ENCODE assay signal across 23 cellular contexts in the genomic region with DNA sequence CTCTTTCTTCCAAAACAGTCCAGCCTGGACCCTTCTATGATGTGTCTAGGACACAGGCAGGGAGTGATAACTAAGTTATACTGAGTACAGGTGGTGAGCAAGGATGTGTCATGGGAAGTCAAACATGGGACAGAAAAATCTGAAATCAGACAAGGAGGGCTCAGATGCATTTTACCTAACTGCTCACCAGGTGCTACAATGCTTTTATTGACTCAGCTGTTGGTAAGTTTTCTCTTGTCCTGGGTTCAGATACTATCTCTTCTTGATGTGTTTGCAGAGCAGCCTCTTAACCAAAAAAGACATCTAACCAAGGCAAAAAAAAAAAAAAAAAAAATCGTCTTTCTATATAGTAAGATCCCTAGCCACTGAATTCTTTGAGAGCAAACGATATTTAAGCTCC.
"Had no signal": no experiment of that assay in that cellular context is flagged by ENCODE, and none has a peak within 500 bp of the region (broad histone marks: within the 10 kb centered on the region; RNA-seq: fewer than 3 reads in every experiment).

No MANE protein-coding gene starts in this region.

- H3K9me3 ChIP-seq: esophagus squamous epithelium, uterus had no signal

- H3K27me3 ChIP-seq: stomach, uterus had no signal

- H3K4me3 ChIP-seq: coronary artery, esophagus squamous epithelium, gastroesophageal sphincter, left ventricle myocardium inferior, stomach, uterus had no signal

- H3K36me3 ChIP-seq: esophagus squamous epithelium, gastroesophageal sphincter, left ventricle myocardium inferior, stomach, uterus had no signal

- H3K4me1 ChIP-seq: esophagus squamous epithelium, gastroesophageal sphincter, left ventricle myocardium inferior, uterus had no signal

- DNase-seq: activated CD8-positive, alpha-beta memory T cell treated with anti-CD3 and anti-CD28 coated beads, Interleukin-2, amount 10 ng/mL, durations not matched to agents 7 days and 5 days; activated CD8-positive, alpha-beta T cell treated with anti-CD3 and anti-CD28 coated beads for 36 hours; activated effector memory CD4-positive, alpha-beta T cell treated with anti-CD3 and anti-CD28 coated beads, Interleukin-2, amount 50 U/mL, for 16 hours; activated naive CD4-positive, alpha-beta T cell treated with anti-CD3 and anti-CD28 coated beads, Interleukin-2, amount 10 ng/mL, durations not matched to agents 7 days and 5 days; activated T-cell treated with anti-CD3 and anti-CD28 coated beads for 4 hours; amygdala; cerebellar nuclear complex; esophagus squamous epithelium; head of caudate nucleus; hypothalamus; left ventricle myocardium inferior; midbrain; natural killer cell; small intestine; stimulated activated CD4-positive, alpha-beta T cell treated with anti-CD3 and anti-CD28 coated beads, Interleukin-2, amount 100 ng/mL, for 24 hours; stomach; trophoblast cell; uterus had no signal

- ATAC-seq: activated CD4-positive, CD25-positive, alpha-beta regulatory T cell treated with anti-CD3 and anti-CD28 coated beads, Interleukin-2, amount 50 U/mL, for 24 hours; activated CD8-positive, alpha-beta memory T cell treated with anti-CD3 and anti-CD28 coated beads, Interleukin-2, amount 10 ng/mL, durations not matched to agents 7 days and 5 days; activated CD8-positive, alpha-beta T cell treated with anti-CD3 and anti-CD28 coated beads for 36 hours; gastroesophageal sphincter; natural killer cell; sciatic nerve; stimulated activated effector memory CD8-positive, alpha-beta T cell treated with anti-CD3 and anti-CD28 coated beads, Interleukin-12 subunit alpha, Interleukin-12 subunit beta, amount 100 ng/mL, for 72 hours had no signal

- H3K27ac ChIP-seq: coronary artery, esophagus squamous epithelium, gastroesophageal sphincter, left ventricle myocardium inferior, stomach, uterus had no signal
